In genomic region chr6:43488667-43489276, GRCh38 we compare ENCODE assay signal across 17 cellular contexts. TPM values are rescaled to one million over a fixed set of nuclear protein-coding genes. Genes with fewer than 3 reads are reported as not detected.
DNase-seq lines count a peak whose midpoint lies in the region; ATAC-seq and TF ChIP-seq lines count a peak whose summit lies in the region.
"Had no signal": no experiment of that assay in that cellular context is flagged by ENCODE, and none has a peak within 500 bp of the region (broad histone marks: within the 10 kb centered on the region; RNA-seq: fewer than 3 reads in every experiment).

No MANE protein-coding gene starts in this region.

- 78% methylated on average over 4 of the region's 4 CpGs for WGBS in mesenchymal stem cell

- no peaks in the 10 kb centered on the region for H3K9me3 ChIP-seq in SJCRH30 (replicated peaks)
- no peaks in the 10 kb centered on the region for H3K9me3 ChIP-seq in mesenchymal stem cell (ENCODE audit: control insufficient read depth, low read length)
- no peaks in the 10 kb centered on the region for H3K9me3 ChIP-seq in lower lobe of right lung
- no peaks in the 10 kb centered on the region for H3K9me3 ChIP-seq in CD4-positive, alpha-beta memory T cell (ENCODE audit: control insufficient read depth in 1 of 2, low read length in 2 of 2)
- H3K9me3 ChIP-seq: heart right ventricle had no signal

- peaks cover 24% of the 10 kb centered on the region for H3K79me1 ChIP-seq in mesenchymal stem cell (replicated peaks; ENCODE audit: low read length, poor library complexity, severe bottlenecking)

- CTCF ChIA-PET in CD4-positive, alpha-beta memory T cell (lab: Charles Lee; ENCODE audit: partially characterized antibody), result interaction anchor here (1.0 to 9.1 kb wide), 3 partner anchors 9 to 36 kb away, joined by 3 to 108 read pairs (median 3); no protein-coding TSS in a partner anchor

- H3K27ac ChIP-seq in SJCRH30 (peak overlapping the region; percentile 89), mesenchymal stem cell (ENCODE audit: low read length, poor library complexity, severe bottlenecking) (no peak overlapping the region), lower lobe of right lung (no peak overlapping the region)
- H3K27ac ChIP-seq in CD4-positive, alpha-beta memory T cell (ENCODE audit: low read depth, low read length), result no peak overlapping the region

- no peak for ATAC-seq in lower lobe of right lung

- peaks cover 4 to 20% of the 10 kb centered on the region in 2 donors for H3K36me3 Mint-ChIP-seq in CD4-positive, alpha-beta memory T cell

- H3K23ac ChIP-seq in mesenchymal stem cell (ENCODE audit: low read length in 2 of 2), result no peak overlapping the region

- H3K4me2 ChIP-seq in mesenchymal stem cell (ENCODE audit: low read length, poor library complexity, severe bottlenecking), result no peak overlapping the region

- no peak overlapping the region for H2BK120ac ChIP-seq in mesenchymal stem cell (ENCODE audit: low read depth, low read length)

- no peak for TF ChIP-seq CTCF in lower lobe of right lung (IDR thresholded peaks at IDR 0.05)

- peaks cover 10 to 33% (median 16%) of the 10 kb centered on the region in 4 donors for H3K4me1 Mint-ChIP-seq in CD4-positive, alpha-beta memory T cell

- POLR2A ChIA-PET in CD4-positive, alpha-beta memory T cell (lab: Charles Lee; ENCODE audit: partially characterized antibody), result no interaction called here

- H2BK12ac ChIP-seq in mesenchymal stem cell (ENCODE audit: low read length in 2 of 2), result no peak overlapping the region

- H2AK5ac ChIP-seq in mesenchymal stem cell (ENCODE audit: low read length, severe bottlenecking), result no peak overlapping the region

- H3K14ac ChIP-seq in mesenchymal stem cell (ENCODE audit: low read length in 2 of 2), result no peak overlapping the region

- H3K18ac ChIP-seq in mesenchymal stem cell (ENCODE audit: low read depth in 1 of 2, low read length in 2 of 2), result no peak overlapping the region

- H3K4me1 ChIP-seq in SJCRH30 (peaks cover 36% of the 10 kb centered on the region), mesenchymal stem cell (ENCODE audit: control insufficient read depth, insufficient read depth, low read depth, low read length) (peaks cover 6% of the 10 kb centered on the region), lower lobe of right lung (peaks cover 15% of the 10 kb centered on the region)
- peaks cover 8% of the 10 kb centered on the region for H3K4me1 ChIP-seq in CD4-positive, alpha-beta memory T cell (ENCODE audit: insufficient read depth, low read length)

- H4K8ac ChIP-seq in mesenchymal stem cell (ENCODE audit: low read length), result no peak overlapping the region

- no peak overlapping the region for H2AFZ ChIP-seq in mesenchymal stem cell (ENCODE audit: low read depth, low read length)

- no peaks in the 10 kb centered on the region for H3K27me3 Mint-ChIP-seq in CD4-positive, alpha-beta memory T cell
- H3K27me3 Mint-ChIP-seq: activated CD4-positive, alpha-beta memory T cell treated with anti-CD3 and anti-CD28 coated beads for 36 hours had no signal

- H3K4ac ChIP-seq in mesenchymal stem cell (ENCODE audit: low read depth in 1 of 2, low read length in 2 of 2), result no peak overlapping the region

- no peak overlapping the region for H3K4me3 ChIP-seq in SJCRH30
- H3K4me3 ChIP-seq in mesenchymal stem cell (ENCODE audit: insufficient read depth in 1 of 2, low read depth in 1 of 2, low read length in 2 of 2), result no peak overlapping the region
- no peak overlapping the region for H3K4me3 ChIP-seq in lower lobe of right lung
- H3K4me3 ChIP-seq in CD4-positive, alpha-beta memory T cell (ENCODE audit: low read length in 2 of 2), result no peak overlapping the region
- H3K4me3 ChIP-seq: heart right ventricle had no signal

- H2BK5ac ChIP-seq in mesenchymal stem cell (ENCODE audit: low read depth, low read length, poor library complexity, severe bottlenecking), result no peak overlapping the region

- no peak overlapping the region for H2BK15ac ChIP-seq in mesenchymal stem cell (ENCODE audit: low read depth, poor library complexity, severe bottlenecking)

- no peak overlapping the region for H3K4me3 Mint-ChIP-seq in CD4-positive, alpha-beta memory T cell
- H3K4me3 Mint-ChIP-seq: activated CD4-positive, alpha-beta memory T cell treated with anti-CD3 and anti-CD28 coated beads for 36 hours had no signal

- peak overlapping the region; percentile 6 for H3K9ac ChIP-seq in mesenchymal stem cell (ENCODE audit: low read length)

- DNase-seq in A172 (ENCODE audit: low spot score) (peak; percentile 35), GM03348 (ENCODE audit: low spot score) (peak; percentile 54), SJCRH30 (no peak), mesenchymal stem cell (no peak), lower lobe of right lung (no peak), NCI-H2171 (lab: John Stamatoyannopoulos, UW) (no peak)
- no peak for DNase-seq in stimulated activated naive CD4-positive, alpha-beta T cell treated with Interleukin-2 at 50 U/mL for 16 hours (lab: John Stamatoyannopoulos, UW)
- no peak for DNase-seq in CD4-positive, alpha-beta memory T cell
- DNase-seq: activated CD4-positive, alpha-beta memory T cell treated with anti-CD3 and anti-CD28 coated beads for 36 hours; DMS 273 treated with DMSO at 0.1 percent for 48 hours; heart right ventricle; KBM-7; kidney glomerular epithelial cell; NCI-H1436; NCI-H345 had no signal

- H3K27ac Mint-ChIP-seq in CD4-positive, alpha-beta memory T cell, result peak overlapping the region in 2 of 7 donors; percentile 17 to 68
- H3K27ac Mint-ChIP-seq: activated CD4-positive, alpha-beta memory T cell treated with anti-CD3 and anti-CD28 coated beads for 36 hours; activated T-helper 2 cell treated with anti-CD3 and anti-CD28 coated beads, Interferon-gamma antibody, Interleukin-2, Interleukin-4, amounts not matched to agents 10 μg/mL and 5 μg/mL and 100 μg/mL, durations not matched to agents 14 hours and 24 hours and 36 hours had no signal

- no peak overlapping the region for H4K91ac ChIP-seq in mesenchymal stem cell (ENCODE audit: low read length)

- intact Hi-C loops in lower lobe of right lung (cut with DNase I), result no loop called here
- intact Hi-C loops in CD4-positive, alpha-beta memory T cell (cut with micrococcal nuclease), result no loop called here

- H3K36me3 ChIP-seq in SJCRH30, result no peaks in the 10 kb centered on the region
- peaks cover 6 to 17% of the 10 kb centered on the region in 2 experiments for H3K36me3 ChIP-seq in mesenchymal stem cell (ENCODE audit: control insufficient read depth in 1 of 2, insufficient read depth in 2 of 2, low read depth in 1 of 2, low read length in 2 of 2)
- peaks cover 12% of the 10 kb centered on the region for H3K36me3 ChIP-seq in lower lobe of right lung
- no peaks in the 10 kb centered on the region for H3K36me3 ChIP-seq in CD4-positive, alpha-beta memory T cell (ENCODE audit: insufficient read depth, low read length)

- H3K27me3 ChIP-seq in SJCRH30 (no peaks in the 10 kb centered on the region), mesenchymal stem cell (ENCODE audit: control insufficient read depth in 1 of 2, insufficient read depth in 1 of 2, low read length in 2 of 2) (no peaks in the 10 kb centered on the region), lower lobe of right lung (ENCODE audit: low read depth) (no peaks in the 10 kb centered on the region)
- H3K27me3 ChIP-seq in CD4-positive, alpha-beta memory T cell (ENCODE audit: insufficient read depth, low read length), result no peaks in the 10 kb centered on the region
- H3K27me3 ChIP-seq: heart right ventricle had no signal

- peaks cover 0 to 2% (median 0%) of the 10 kb centered on the region in 8 donors for H3K9me3 Mint-ChIP-seq in CD4-positive, alpha-beta memory T cell
- H3K9me3 Mint-ChIP-seq: activated CD4-positive, alpha-beta memory T cell treated with anti-CD3 and anti-CD28 coated beads for 36 hours; activated T-helper 2 cell treated with anti-CD3 and anti-CD28 coated beads, Interferon-gamma antibody, Interleukin-2, Interleukin-4, amounts not matched to agents 10 μg/mL and 5 μg/mL and 100 μg/mL, durations not matched to agents 14 hours and 24 hours and 36 hours had no signal

RNA-seq across cellular contexts. Expression of gene TJAP1, which starts 11.4 kb away (rescaled TPM):
- 10.9 and 14.3 TPM in 2 replicates for total RNA-seq in A172 (2014; rRNA removed; shearing (Covaris generic))
- 32.2 and 38.8 TPM in 2 replicates for total RNA-seq in SJCRH30 (2014; rRNA removed; shearing (Covaris generic))
- 18.3 TPM for polyA plus RNA-seq in mesenchymal stem cell (2013, experiment 1 of 2)
- 18.3 TPM for polyA plus RNA-seq in mesenchymal stem cell (2013, experiment 2 of 2)
- total RNA-seq in lower lobe of right lung, result 34.3 TPM
- 10 to 100 TPM; 52.0 to 54.4 TPM for total RNA-seq in CD4-positive, alpha-beta memory T cell
- polyA plus RNA-seq in CD4-positive, alpha-beta memory T cell, result 10 to 100 TPM in 1 of 2 donors, 1 to 10 TPM in 1; 7.3 to 12.1 TPM

RNA-seq across cellular contexts. Expression of gene LRRC73, which starts 21.4 kb away (rescaled TPM):
- 1.2 and 2.3 TPM in 2 replicates for total RNA-seq in A172 (2014; rRNA removed; shearing (Covaris generic))
- total RNA-seq in SJCRH30 (2014; rRNA removed; shearing (Covaris generic)), result 0.14 TPM in 1 of 2 replicates, not detected in the other
- 0.44 TPM for polyA plus RNA-seq in mesenchymal stem cell (2013, experiment 1 of 2)
- 0.52 TPM for polyA plus RNA-seq in mesenchymal stem cell (2013, experiment 2 of 2)
- total RNA-seq in lower lobe of right lung, result 1.6 TPM
- under 1 TPM; 0.55 to 0.67 TPM for total RNA-seq in CD4-positive, alpha-beta memory T cell
- not detected for polyA plus RNA-seq in CD4-positive, alpha-beta memory T cell
- total RNA-seq: epithelial cell of proximal tubule had no signal

RNA-seq across cellular contexts. Expression of gene YIPF3, which starts 28.0 kb away (rescaled TPM):
- total RNA-seq in A172 (2014; rRNA removed; shearing (Covaris generic)), result 122 and 155 TPM in 2 replicates
- 56.3 and 61.7 TPM in 2 replicates for total RNA-seq in SJCRH30 (2014; rRNA removed; shearing (Covaris generic))
- polyA plus RNA-seq in mesenchymal stem cell (2013, experiment 1 of 2), result 171 TPM
- 170 TPM for polyA plus RNA-seq in mesenchymal stem cell (2013, experiment 2 of 2)
- 103 TPM for total RNA-seq in lower lobe of right lung
- total RNA-seq in CD4-positive, alpha-beta memory T cell, result 10 to 100 TPM; 74.8 to 82.9 TPM
- polyA plus RNA-seq in CD4-positive, alpha-beta memory T cell, result 10 to 100 TPM; 82.2 to 94.7 TPM

RNA-seq across cellular contexts. Expression of gene POLR1C, which starts 28.1 kb away (rescaled TPM):
- total RNA-seq in A172 (2014; rRNA removed; shearing (Covaris generic)), result 46.0 and 50.1 TPM in 2 replicates
- total RNA-seq in SJCRH30 (2014; rRNA removed; shearing (Covaris generic)), result 37.3 and 38.3 TPM in 2 replicates
- polyA plus RNA-seq in mesenchymal stem cell (2013, experiment 1 of 2), result 17.0 TPM
- 17.3 TPM for polyA plus RNA-seq in mesenchymal stem cell (2013, experiment 2 of 2)
- 26.1 TPM for total RNA-seq in lower lobe of right lung
- total RNA-seq in CD4-positive, alpha-beta memory T cell, result 10 to 100 TPM; 42.5 to 47.7 TPM
- 10 to 100 TPM; 14.4 to 21.9 TPM for polyA plus RNA-seq in CD4-positive, alpha-beta memory T cell

RNA-seq across cellular contexts. Expression of gene DLK2, which starts 33.4 kb away (rescaled TPM):
- total RNA-seq in A172 (2014; rRNA removed; shearing (Covaris generic)), result 0.81 and 3.0 TPM in 2 replicates
- 5.4 and 5.8 TPM in 2 replicates for total RNA-seq in SJCRH30 (2014; rRNA removed; shearing (Covaris generic))
- polyA plus RNA-seq in mesenchymal stem cell (2013, experiment 1 of 2), result 0.52 TPM
- 0.62 TPM for polyA plus RNA-seq in mesenchymal stem cell (2013, experiment 2 of 2)
- 0.53 TPM for total RNA-seq in lower lobe of right lung
- under 1 TPM; 0.33 to 0.49 TPM for total RNA-seq in CD4-positive, alpha-beta memory T cell
- polyA plus RNA-seq in CD4-positive, alpha-beta memory T cell, result 1 to 10 TPM; 1.2 to 1.4 TPM

Comparison
In these comparisons a context has a peak if more than half of its experiments do, and no peak if none do; other contexts are left out.
1. DNase-seq: peak in A172 (single experiment) and GM03348 (single experiment); none in SJCRH30 (0 of 2), mesenchymal stem cell (single experiment), lower lobe of right lung (single experiment), stimulated activated naive CD4-positive, alpha-beta T cell treated with Interleukin-2 at 50 U/mL for 16 hours (single experiment), CD4-positive, alpha-beta memory T cell (0 of 5) and NCI-H2171 (single experiment).